Comparison of ENCODE assay signal across 26 cellular contexts in the genomic region with DNA sequence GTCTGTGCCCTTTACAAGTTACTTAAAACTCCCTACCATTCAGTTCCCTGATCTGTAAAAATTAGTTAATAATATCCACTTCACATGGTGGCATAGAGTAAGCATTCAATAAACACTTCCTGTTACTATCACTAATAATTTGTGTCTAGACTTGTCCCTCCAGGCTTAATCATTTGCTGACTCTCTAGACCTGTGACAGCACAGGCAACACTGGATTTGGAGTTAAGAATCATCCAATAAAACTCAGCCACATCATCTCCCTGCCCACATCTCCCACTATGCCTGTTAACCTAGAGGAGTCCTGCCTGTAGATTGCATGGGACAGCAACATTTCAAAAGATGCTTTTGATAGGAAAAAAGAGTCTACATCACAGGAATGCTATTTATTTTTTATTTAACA.
DNase-seq lines count a peak whose midpoint lies in the region; ATAC-seq and TF ChIP-seq lines count a peak whose summit lies in the region.
"Had no signal": no experiment of that assay in that cellular context is flagged by ENCODE, and none has a peak within 500 bp of the region (broad histone marks: within the 10 kb centered on the region; RNA-seq: fewer than 3 reads in every experiment).

No MANE protein-coding gene starts in this region.

- no peak overlapping the region for H3K4me3 Mint-ChIP-seq in activated T-helper 2 cell treated with anti-CD3 and anti-CD28 coated beads, Interferon-gamma antibody, Interleukin-2, Interleukin-4, amounts not matched to agents 10 μg/mL and 5 μg/mL and 100 μg/mL, durations not matched to agents 14 hours and 24 hours and 36 hours (ENCODE audit: low read depth)
- H3K4me3 Mint-ChIP-seq: CD14-positive monocyte; CD4-positive, alpha-beta memory T cell; CD4-positive, CD25-positive, alpha-beta regulatory T cell had no signal

- H3K4me1 ChIP-seq in RWPE2 (ENCODE audit: insufficient read depth, poor library complexity, severe bottlenecking) (no peaks in the 10 kb centered on the region), foreskin keratinocyte (no peaks in the 10 kb centered on the region)
- H3K4me1 ChIP-seq: BE2C, BLaER1 had no signal

- POLR2A ChIA-PET in RWPE1 (lab: Yijun Ruan, JAX; ENCODE audit: low non-redundant PET): no interaction called here

- no peak overlapping the region for H3K27ac ChIP-seq in RWPE1
- H3K27ac ChIP-seq in RWPE2 (ENCODE audit: poor library complexity, severe bottlenecking): no peak overlapping the region
- no peak overlapping the region for H3K27ac ChIP-seq in foreskin keratinocyte
- H3K27ac ChIP-seq: BLaER1 had no signal

- H3K27me3 ChIP-seq in RWPE2 (ENCODE audit: insufficient read depth, poor library complexity, severe bottlenecking): no peaks in the 10 kb centered on the region
- no peaks in the 10 kb centered on the region for H3K27me3 ChIP-seq in foreskin keratinocyte
- H3K27me3 ChIP-seq: BE2C, BLaER1 had no signal

- H3K27me3 Mint-ChIP-seq in activated T-helper 2 cell treated with anti-CD3 and anti-CD28 coated beads, Interferon-gamma antibody, Interleukin-2, Interleukin-4, amounts not matched to agents 10 μg/mL and 5 μg/mL and 100 μg/mL, durations not matched to agents 14 hours and 24 hours and 36 hours (ENCODE audit: low read depth): no peaks in the 10 kb centered on the region
- H3K27me3 Mint-ChIP-seq: CD4-positive, CD25-positive, alpha-beta regulatory T cell; CD8-positive, alpha-beta memory T cell had no signal

- no peak overlapping the region for H3K4me3 ChIP-seq in RWPE2 (ENCODE audit: severe bottlenecking)
- no peak overlapping the region for H3K4me3 ChIP-seq in epithelial cell of esophagus (ENCODE audit: low read length)
- H3K4me3 ChIP-seq: BLaER1, GM12878 had no signal

- no peaks in the 10 kb centered on the region for H3K36me3 ChIP-seq in RWPE2 (ENCODE audit: low read depth)
- H3K36me3 ChIP-seq: BE2C, BLaER1 had no signal

- intact Hi-C loops in activated T-helper 2 cell treated with anti-CD3 and anti-CD28 coated beads, Interferon-gamma antibody, Interleukin-2, Interleukin-4, amounts not matched to agents 10 μg/mL and 5 μg/mL and 100 μg/mL, durations not matched to agents 14 hours and 24 hours and 36 hours (cut with micrococcal nuclease): no loop called here

- CTCF ChIA-PET in RWPE1 (lab: Yijun Ruan, JAX): no interaction called here

- no peak overlapping the region for H3K27ac Mint-ChIP-seq in activated T-helper 2 cell treated with anti-CD3 and anti-CD28 coated beads, Interferon-gamma antibody, Interleukin-2, Interleukin-4, amounts not matched to agents 10 μg/mL and 5 μg/mL and 100 μg/mL, durations not matched to agents 14 hours and 24 hours and 36 hours
- H3K27ac Mint-ChIP-seq: CD14-positive monocyte; CD4-positive, alpha-beta memory T cell; CD4-positive, CD25-positive, alpha-beta regulatory T cell; CD8-positive, alpha-beta memory T cell had no signal

- H3K9me3 Mint-ChIP-seq in activated T-helper 2 cell treated with anti-CD3 and anti-CD28 coated beads, Interferon-gamma antibody, Interleukin-2, Interleukin-4, amounts not matched to agents 10 μg/mL and 5 μg/mL and 100 μg/mL, durations not matched to agents 14 hours and 24 hours and 36 hours: no peaks in the 10 kb centered on the region

- peak; percentile 21; the same call in 1 of the 3 replicates for ATAC-seq in RWPE2 (ENCODE audit: low read depth)
- peak; percentile 85 for ATAC-seq in foreskin keratinocyte
- no peak for ATAC-seq in HG02642 (IDR thresholded peaks at IDR 0.05; ENCODE audit: poor library complexity, unreplicated experiment)
- no peak for ATAC-seq in stimulated activated naive CD8-positive, alpha-beta T cell treated with anti-CD3 and anti-CD28 coated beads, Interleukin-15, Interleukin-2, amounts not matched to agents 100 U/mL and 50 U/mL, for 24 hours
- ATAC-seq: GM12878 had no signal

- H3K36me3 Mint-ChIP-seq in activated T-helper 2 cell treated with anti-CD3 and anti-CD28 coated beads, Interferon-gamma antibody, Interleukin-2, Interleukin-4, amounts not matched to agents 10 μg/mL and 5 μg/mL and 100 μg/mL, durations not matched to agents 14 hours and 24 hours and 36 hours (ENCODE audit: low read depth): no peaks in the 10 kb centered on the region
- H3K36me3 Mint-ChIP-seq: CD14-positive monocyte; CD4-positive, alpha-beta memory T cell; CD4-positive, CD25-positive, alpha-beta regulatory T cell; CD8-positive, alpha-beta memory T cell had no signal

- no peaks in the 10 kb centered on the region for H3K4me1 Mint-ChIP-seq in activated T-helper 2 cell treated with anti-CD3 and anti-CD28 coated beads, Interferon-gamma antibody, Interleukin-2, Interleukin-4, amounts not matched to agents 10 μg/mL and 5 μg/mL and 100 μg/mL, durations not matched to agents 14 hours and 24 hours and 36 hours (ENCODE audit: low read depth)
- H3K4me1 Mint-ChIP-seq: CD14-positive monocyte; CD4-positive, alpha-beta memory T cell; CD4-positive, CD25-positive, alpha-beta regulatory T cell; CD8-positive, alpha-beta memory T cell had no signal

- TF ChIP-seq CTCF in RWPE1 (conservative IDR thresholded peaks at IDR 0.05; ENCODE audit: low read depth) (no peak), RWPE2 (IDR thresholded peaks at IDR 0.05; ENCODE audit: poor library complexity, severe bottlenecking) (no peak), epithelial cell of esophagus (IDR thresholded peaks at IDR 0.05; ENCODE audit: insufficient read depth, low read depth, low read length, missing control alignments) (no peak), foreskin keratinocyte (conservative IDR thresholded peaks at IDR 0.05) (no peak)

- DNase-seq in RWPE1 (ENCODE audit: low spot score): peak; percentile 14
- DNase-seq in RWPE2 (ENCODE audit: low spot score): no peak
- DNase-seq in epithelial cell of esophagus (ENCODE audit: low read depth): peak; percentile 80
- DNase-seq in foreskin keratinocyte: peak; percentile 68 to 82
- DNase-seq in activated T-helper 2 cell treated with anti-CD3 and anti-CD28 coated beads, Interferon-gamma antibody, Interleukin-2, Interleukin-4, amounts not matched to agents 10 μg/mL and 5 μg/mL and 100 μg/mL, durations not matched to agents 14 hours and 24 hours and 36 hours (ENCODE audit: low spot score): no peak
- no peak for DNase-seq in central memory CD4-positive, alpha-beta T cell
- DNase-seq in stimulated activated naive CD8-positive, alpha-beta T cell treated with anti-CD3 and anti-CD28 coated beads, Interleukin-15, Interleukin-2, amounts not matched to agents 100 U/mL and 50 U/mL, for 24 hours: no peak
- DNase-seq: 8988T; ACHN; BE2C; C1 segment of cervical spinal cord; CD4-positive, alpha-beta memory T cell; CD4-positive, CD25-positive, alpha-beta regulatory T cell; CD8-positive, alpha-beta memory T cell; COR-L47; DMS 273 treated with DMSO at 0.1 percent for 48 hours; DMS153; DMS53; DMS79; DND-41; EL; GDM1 had no signal

- H3K9me3 ChIP-seq in RWPE2 (ENCODE audit: severe bottlenecking): no peaks in the 10 kb centered on the region
- H3K9me3 ChIP-seq: BE2C, BLaER1 had no signal

Comparison
In these comparisons a context has a peak if more than half of its experiments do, and no peak if none do; other contexts are left out.
1. DNase-seq: peak in RWPE1 (single experiment), epithelial cell of esophagus (single experiment) and foreskin keratinocyte (2 of 2); none in RWPE2 (single experiment), activated T-helper 2 cell treated with anti-CD3 and anti-CD28 coated beads, Interferon-gamma antibody, Interleukin-2, Interleukin-4, amounts not matched to agents 10 μg/mL and 5 μg/mL and 100 μg/mL, durations not matched to agents 14 hours and 24 hours and 36 hours (single experiment), central memory CD4-positive, alpha-beta T cell (single experiment) and stimulated activated naive CD8-positive, alpha-beta T cell treated with anti-CD3 and anti-CD28 coated beads, Interleukin-15, Interleukin-2, amounts not matched to agents 100 U/mL and 50 U/mL, for 24 hours (single experiment).
2. ATAC-seq: peak in RWPE2 (single experiment) and foreskin keratinocyte (single experiment); none in HG02642 (single experiment) and stimulated activated naive CD8-positive, alpha-beta T cell treated with anti-CD3 and anti-CD28 coated beads, Interleukin-15, Interleukin-2, amounts not matched to agents 100 U/mL and 50 U/mL, for 24 hours (single experiment).